1 cellular context compared by ENCODE assay signal in the genomic region with DNA sequence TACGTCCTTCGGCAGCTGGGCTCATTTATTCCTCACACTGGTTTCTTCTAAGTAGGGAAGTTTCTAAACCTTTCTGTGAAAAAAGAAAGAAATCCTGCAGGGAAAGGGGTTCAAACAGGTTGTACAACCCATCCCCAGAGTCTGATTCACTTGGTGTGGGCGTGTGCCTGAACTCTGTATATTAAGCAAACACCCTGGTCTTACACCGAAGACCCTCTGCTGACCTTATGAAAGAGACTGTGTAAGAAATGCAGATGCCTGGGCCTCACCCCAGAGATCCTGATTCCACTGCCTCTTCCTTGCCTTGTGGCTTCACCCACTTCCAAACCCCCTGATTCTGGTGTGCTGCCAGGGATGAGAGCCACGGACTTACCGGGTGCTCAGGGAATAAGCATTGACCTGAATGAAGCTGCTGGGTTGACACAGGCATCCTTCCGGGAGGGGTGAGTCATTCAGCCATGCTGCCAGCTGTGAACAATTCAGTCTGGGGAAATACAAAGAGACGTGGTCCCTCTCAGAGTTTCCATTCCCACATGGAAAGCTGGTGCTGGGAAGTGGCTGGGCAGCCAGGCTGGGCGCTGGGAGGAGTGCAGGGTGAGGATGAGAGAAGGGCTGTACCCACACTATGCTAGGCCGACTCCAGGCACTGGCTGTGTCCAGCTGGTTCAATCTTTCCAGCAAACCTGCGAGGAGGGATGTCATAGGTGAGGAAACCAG.
TF ChIP-seq lines count a peak whose summit lies in the region.

No MANE protein-coding gene starts in this region.

TF ChIP-seq in HCT116, 20 proteins besides CTCF, POLR2A, EP300 and RAD21 (continued from another document):
- no peak for TF ChIP-seq ZBTB33 (IDR thresholded peaks at IDR 0.05; ENCODE audit: extremely low read depth, insufficient replicate concordance, low read length)
- TF ChIP-seq ZFX (IDR thresholded peaks at IDR 0.05): no peak
